ENCODE assay signal across 24 cellular contexts in the genomic region with DNA sequence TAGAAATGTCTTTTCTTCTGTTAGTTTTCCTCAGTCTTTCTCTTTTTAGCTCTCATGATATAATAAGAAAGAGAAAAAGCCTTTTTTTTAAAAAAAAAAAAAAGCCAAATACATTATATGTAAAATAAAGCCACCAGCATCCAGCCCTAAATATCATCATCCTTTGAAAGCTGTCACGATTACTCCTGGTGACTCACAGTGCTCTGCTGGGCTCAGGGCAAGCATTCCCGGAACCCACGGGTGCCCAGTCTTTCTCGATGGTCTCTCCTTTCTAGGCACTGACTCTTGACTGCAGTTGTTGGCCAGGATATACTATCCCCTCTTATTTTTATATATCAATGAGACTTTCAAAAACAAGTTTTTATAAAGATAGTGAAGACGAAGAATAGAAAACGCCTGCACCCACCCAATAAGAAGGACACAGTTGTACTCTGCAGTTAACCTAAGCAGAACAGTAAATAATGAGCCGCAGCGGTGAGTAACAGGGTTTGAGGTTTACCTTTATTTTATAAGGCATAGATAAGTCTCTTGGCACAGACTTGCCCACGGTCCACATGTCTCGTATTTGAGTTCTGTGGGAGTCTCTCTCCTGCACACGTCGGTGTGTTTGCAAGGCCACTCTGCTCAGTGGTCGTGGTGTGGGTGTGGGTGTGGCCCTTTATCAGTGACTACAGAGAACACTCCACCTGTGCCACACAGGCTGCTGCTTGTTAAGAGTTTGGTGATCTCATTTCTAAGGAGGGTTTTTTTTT. TPM values are rescaled to one million over a fixed set of nuclear protein-coding genes. Genes with fewer than 3 reads are reported as not detected.
"Had no signal": no experiment of that assay in that cellular context is flagged by ENCODE, and none has a peak within 500 bp of the region (broad histone marks: within the 10 kb centered on the region; RNA-seq: fewer than 3 reads in every experiment).

No MANE protein-coding gene starts in this region.

- H3K27ac ChIP-seq: hepatocyte, parathyroid adenoma, right lobe of liver, skin epidermis, tibial artery had no signal

- H3K9me3 Mint-ChIP-seq: immature natural killer cell had no signal

- H3K4me1 ChIP-seq: parathyroid adenoma, right lobe of liver, tibial artery had no signal

- H3K27me3 ChIP-seq: hepatocyte, neutrophil, right lobe of liver, tibial artery had no signal

- H3K36me3 ChIP-seq: neutrophil, right lobe of liver, tibial artery had no signal

- H3K27ac Mint-ChIP-seq: activated naive CD8-positive, alpha-beta T cell treated with anti-CD3 and anti-CD28 coated beads, Interleukin-2, amount 10 ng/mL, durations not matched to agents 7 days and 5 days; activated T-helper 2 cell treated with anti-CD3 and anti-CD28 coated beads, Interferon-gamma antibody, Interleukin-2, Interleukin-4, amounts not matched to agents 10 μg/mL and 5 μg/mL and 100 μg/mL, durations not matched to agents 14 hours and 24 hours and 36 hours; immature natural killer cell; nephron; stimulated activated naive CD8-positive, alpha-beta T cell treated with anti-CD3 and anti-CD28 coated beads, Interleukin-15, Interleukin-2, amounts not matched to agents 100 ng/mL and 50 ng/mL, for 24 hours; T-helper 17 cell had no signal

- H3K4me3 Mint-ChIP-seq: activated naive CD8-positive, alpha-beta T cell treated with anti-CD3 and anti-CD28 coated beads, Interleukin-2, amount 10 ng/mL, durations not matched to agents 7 days and 5 days; activated T-cell treated with anti-CD3 and anti-CD28 coated beads, Interleukin-2, amount 50 U/mL, for 4 hours; immature natural killer cell; nephron; stimulated activated naive CD8-positive, alpha-beta T cell treated with anti-CD3 and anti-CD28 coated beads, Interleukin-15, Interleukin-2, amounts not matched to agents 100 ng/mL and 50 ng/mL, for 24 hours; T-helper 17 cell had no signal

- H3K9me3 ChIP-seq: neutrophil, right lobe of liver had no signal

- H3K4me3 ChIP-seq: hepatocyte, right lobe of liver, skin epidermis, tibial artery had no signal

- DNase-seq: activated CD4-positive, alpha-beta T cell treated with anti-CD3 and anti-CD28 coated beads for 1 hour; activated CD4-positive, alpha-beta T cell treated with anti-CD3 and anti-CD28 coated beads, Interleukin-2, amount 50 U/mL, for 1 hour; activated CD8-positive, alpha-beta memory T cell treated with anti-CD3 and anti-CD28 coated beads for 24 hours; activated CD8-positive, alpha-beta memory T cell treated with anti-CD3 and anti-CD28 coated beads, Interleukin-2, amount 50 U/mL, for 4 hours; activated naive CD4-positive, alpha-beta T cell; activated naive CD8-positive, alpha-beta T cell treated with anti-CD3 and anti-CD28 coated beads, Interleukin-2, amount 10 ng/mL, durations not matched to agents 7 days and 5 days; activated T-cell treated with anti-CD3 and anti-CD28 coated beads, Interleukin-2, amount 50 U/mL, for 4 hours; amniotic stem cell; foreskin melanocyte; immature natural killer cell; midbrain; right lobe of liver; stimulated activated CD4-positive, alpha-beta T cell treated with anti-CD3 and anti-CD28 coated beads, Interleukin-1b, Interleukin-23, amount 100 ng/mL, for 48 hours; T-helper 17 cell; tibial artery had no signal

- ATAC-seq: activated T-cell treated with anti-CD3 and anti-CD28 coated beads, Interleukin-2, amount 50 U/mL, for 4 hours; right lobe of liver; T-helper 17 cell had no signal

- H3K4me1 Mint-ChIP-seq: activated naive CD8-positive, alpha-beta T cell treated with anti-CD3 and anti-CD28 coated beads, Interleukin-2, amount 10 ng/mL, durations not matched to agents 7 days and 5 days; immature natural killer cell; nephron had no signal

- H3K36me3 Mint-ChIP-seq: activated naive CD8-positive, alpha-beta T cell treated with anti-CD3 and anti-CD28 coated beads, Interleukin-2, amount 10 ng/mL, durations not matched to agents 7 days and 5 days had no signal

RNA-seq across cellular contexts. Expression of a gene that starts 29.5 kb away (rescaled TPM):
- total RNA-seq: activated naive CD8-positive, alpha-beta T cell treated with anti-CD3 and anti-CD28 coated beads, Interleukin-2, amount 10 ng/mL, durations not matched to agents 7 days and 5 days; activated T-cell treated with anti-CD3 and anti-CD28 coated beads, Interleukin-2, amount 50 U/mL, for 4 hours; activated T-helper 2 cell treated with anti-CD3 and anti-CD28 coated beads, Interferon-gamma antibody, Interleukin-2, Interleukin-4, amounts not matched to agents 10 μg/mL and 5 μg/mL and 100 μg/mL, durations not matched to agents 14 hours and 24 hours and 36 hours; cerebellum; myocyte; T-helper 17 cell had no signal
- polyA plus RNA-seq: immature natural killer cell had no signal
